In genomic region chr5:132427285-132428146, GRCh38 we compare ENCODE assay signal across 8 cellular contexts. TPM values are rescaled to one million over a fixed set of nuclear protein-coding genes. Genes with fewer than 3 reads are reported as not detected.
A peak's percentile ranks its signal among the peaks of the same experiment; 100 is the strongest.
DNase-seq lines count a peak whose midpoint lies in the region; ATAC-seq and TF ChIP-seq lines count a peak whose summit lies in the region.

No MANE protein-coding gene starts in this region.

- intact Hi-C loops in activated B cell treated with CpG ODN at 0.5 μM for 24 hours (cut with micrococcal nuclease), result loop anchor here (2.0 to 10.0 kb wide), 3 partner anchors 17 to 1507 kb away; no protein-coding TSS in a partner anchor

- H3K36me3 ChIP-seq in BE2C, result no peaks in the 10 kb centered on the region

- ATAC-seq in activated B cell treated with CpG ODN at 0.5 μM for 24 hours (ENCODE audit: low read depth) (no peak), naive B cell (ENCODE audit: low read depth in 2 of 2) (peak in 1 of 2 donors; percentile 33), GM21576 (IDR thresholded peaks at IDR 0.05; ENCODE audit: unreplicated experiment) (no peak)

- no peaks in the 10 kb centered on the region for H3K9me3 ChIP-seq in BE2C

- H3K4me3 ChIP-seq in BE2C (ENCODE audit: low read depth, low read length), result no peak overlapping the region

- peak overlapping the region; percentile 13 for H3K27ac ChIP-seq in cingulate gyrus (ENCODE audit: low read depth, low read length)

- H3K27me3 Mint-ChIP-seq in activated B cell treated with CpG ODN at 0.5 μM for 24 hours (no peaks in the 10 kb centered on the region), naive B cell (no peaks in the 10 kb centered on the region)

- H3K27ac Mint-ChIP-seq in activated B cell treated with CpG ODN at 0.5 μM for 24 hours (peak overlapping the region; percentile 91), naive B cell (peak overlapping the region; percentile 88 to 99 (median 98))

- peaks cover 14% of the 10 kb centered on the region for H3K36me3 Mint-ChIP-seq in activated B cell treated with CpG ODN at 0.5 μM for 24 hours (ENCODE audit: low read depth)
- peaks cover 0 to 7% of the 10 kb centered on the region in 2 donors for H3K36me3 Mint-ChIP-seq in naive B cell

- H3K4me1 ChIP-seq in BE2C, result peaks cover 22% of the 10 kb centered on the region

- peak overlapping the region; percentile 62 for H3K4me3 Mint-ChIP-seq in activated B cell treated with CpG ODN at 0.5 μM for 24 hours
- peak overlapping the region; percentile 53 to 84 (median 80) for H3K4me3 Mint-ChIP-seq in naive B cell

- DNase-seq in GM10248 (ENCODE audit: extremely low spot score) (peak; percentile 58), NAMALWA (ENCODE audit: low spot score) (peak; percentile 76), activated B cell treated with CpG ODN at 0.5 μM for 24 hours (no peak), naive B cell (peak; percentile 40), BE2C (no peak), cerebellar cortex (ENCODE audit: low spot score) (no peak)

- H3K27me3 ChIP-seq in BE2C, result no peaks in the 10 kb centered on the region

- CTCF ChIA-PET in GM10248 (lab: Yijun Ruan, JAX) (interaction anchor here (0.7 to 10.8 kb wide), 15 partner anchors 10 to 73 kb away, joined by 3 to 104 read pairs (median 5); partner anchors contain the start of gene IRF1), activated B cell treated with CpG ODN at 0.5 μM for 24 hours (lab: Charles Lee) (interaction anchor here (0.9 to 6.1 kb wide), 15 partner anchors 10 to 72 kb away, joined by 3 to 47 read pairs (median 5); partner anchors contain the start of gene IRF1)

- peaks cover 100% of the 10 kb centered on the region for H3K4me1 Mint-ChIP-seq in activated B cell treated with CpG ODN at 0.5 μM for 24 hours
- peaks cover 86 to 99% (median 99%) of the 10 kb centered on the region in 3 donors for H3K4me1 Mint-ChIP-seq in naive B cell

- H3K9me3 Mint-ChIP-seq in activated B cell treated with CpG ODN at 0.5 μM for 24 hours, result no peaks in the 10 kb centered on the region
- H3K9me3 Mint-ChIP-seq in naive B cell, result no peaks in the 10 kb centered on the region

- TF ChIP-seq CTCF in GM10248 (IDR thresholded peaks at IDR 0.05; ENCODE audit: control extremely low read depth, extremely low read depth, low read depth, missing control alignments) (no peak), activated B cell treated with CpG ODN at 0.5 μM for 24 hours (IDR thresholded peaks at IDR 0.05) (no peak), BE2C (IDR thresholded peaks at IDR 0.05; ENCODE audit: low read depth, low read length) (no peak)

- POLR2A ChIA-PET in GM10248 (lab: Yijun Ruan, JAX), result interaction anchor here (0.7 to 6.8 kb wide), 9 partner anchors 9 to 69 kb away, joined by 3 to 59 read pairs (median 5); partner anchors contain the start of gene IRF1
- POLR2A ChIA-PET in activated B cell treated with CpG ODN at 0.5 μM for 24 hours (lab: Charles Lee), result interaction anchor here (1.2 to 11.6 kb wide), 10 partner anchors 9 to 73 kb away, joined by 3 to 461 read pairs (median 59); partner anchors contain the start of gene IRF1

RNA-seq across cellular contexts. Expression of gene SLC22A5, which starts 58.0 kb away (rescaled TPM):
- total RNA-seq in activated B cell treated with CpG ODN at 0.5 μM for 24 hours, result 5.4 and 6.6 TPM in 2 replicates
- 1 to 10 TPM; 1.5 to 3.1 (median 1.9) TPM for polyA plus RNA-seq in naive B cell (ENCODE audit: low read depth in 6 of 6)
- polyA plus RNA-seq in BE2C (2012; ENCODE audit: insufficient read depth, insufficient read length, low read depth), result 13.7 TPM

Comparison
In these comparisons a context has a peak if more than half of its experiments do, and no peak if none do; other contexts are left out.
1. DNase-seq: peak in GM10248 (single experiment), NAMALWA (single experiment) and naive B cell (single experiment); none in activated B cell treated with CpG ODN at 0.5 μM for 24 hours (single experiment), BE2C (single experiment) and cerebellar cortex (single experiment).